ENCODE assay signal across 9 cellular contexts in the genomic region with DNA sequence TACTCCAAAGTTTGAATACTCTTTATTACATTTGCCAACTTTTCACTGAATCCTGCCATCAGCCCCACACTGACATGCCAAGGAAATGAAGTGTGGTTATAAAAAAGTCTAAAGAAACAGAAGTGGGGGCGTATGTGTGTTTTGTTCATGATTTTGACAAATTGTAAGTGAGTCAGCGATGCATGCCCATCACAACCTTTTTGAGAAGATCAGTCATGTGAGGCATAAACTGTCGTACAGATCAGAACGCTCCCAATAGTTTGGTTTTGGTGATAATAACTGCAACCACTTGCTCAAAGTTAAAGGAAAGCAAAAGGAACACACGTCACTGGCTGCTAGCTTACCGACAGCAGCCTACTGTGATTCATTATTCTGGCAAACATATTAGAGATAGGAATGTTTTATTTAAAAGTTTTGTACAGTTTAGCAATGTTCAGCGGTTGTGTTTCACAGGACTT.
A peak's percentile ranks its signal among the peaks of the same experiment; 100 is the strongest.
DNase-seq lines count a peak whose midpoint lies in the region; ATAC-seq and TF ChIP-seq lines count a peak whose summit lies in the region.
"Had no signal": no experiment of that assay in that cellular context is flagged by ENCODE, and none has a peak within 500 bp of the region (broad histone marks: within the 10 kb centered on the region; RNA-seq: fewer than 3 reads in every experiment).

No MANE protein-coding gene starts in this region.

- H3K27ac ChIP-seq in tibial artery (peak overlapping the region; percentile 54 to 73), neural progenitor cell (no peak overlapping the region)

- no peaks in the 10 kb centered on the region for H3F3A ChIP-seq in neural progenitor cell (ENCODE audit: low read depth)

- H3K4me2 ChIP-seq in neural progenitor cell = no peak overlapping the region

- no peaks in the 10 kb centered on the region for H3K9me3 Mint-ChIP-seq in activated naive CD4-positive, alpha-beta T cell treated with anti-CD3 and anti-CD28 coated beads for 36 hours
- H3K9me3 Mint-ChIP-seq in neural progenitor cell = no peaks in the 10 kb centered on the region

- H3K9ac ChIP-seq in neural progenitor cell = no peak overlapping the region

- H3K79me2 ChIP-seq in neural progenitor cell (ENCODE audit: low read depth) = no peaks in the 10 kb centered on the region

- no peaks in the 10 kb centered on the region for H4K20me1 ChIP-seq in neural progenitor cell (ENCODE audit: low read depth)

- peak; percentile 56 for DNase-seq in activated naive CD4-positive, alpha-beta T cell treated with anti-CD3 and anti-CD28 coated beads for 36 hours
- no peak for DNase-seq in activated naive CD4-positive, alpha-beta T cell treated with anti-CD3 and anti-CD28 coated beads, Interleukin-2, amount 50 U/mL, for 16 hours
- DNase-seq in left ventricle myocardium superior (no peak), tibial artery (peak; percentile 34 to 71), neural progenitor cell (ENCODE audit: low spot score) (no peak), cerebellum (ENCODE audit: low spot score) (no peak), NCI-H1930 (lab: John Stamatoyannopoulos, UW) (no peak)
- DNase-seq: CD4-positive, alpha-beta memory T cell had no signal

- H3K27me3 Mint-ChIP-seq in activated naive CD4-positive, alpha-beta T cell treated with anti-CD3 and anti-CD28 coated beads for 36 hours (ENCODE audit: low read depth) = no peaks in the 10 kb centered on the region
- H3K27me3 Mint-ChIP-seq in neural progenitor cell (ENCODE audit: insufficient read depth, low read depth) = no peaks in the 10 kb centered on the region

- H3K27ac Mint-ChIP-seq in activated naive CD4-positive, alpha-beta T cell treated with anti-CD3 and anti-CD28 coated beads for 36 hours = no peak overlapping the region
- H3K27ac Mint-ChIP-seq in neural progenitor cell = no peak overlapping the region
- H3K27ac Mint-ChIP-seq: CD4-positive, alpha-beta memory T cell had no signal

- TF ChIP-seq CTCF in WI38 (IDR thresholded peaks at IDR 0.05; ENCODE audit: low read depth, low read length) (no peak), tibial artery (IDR thresholded peaks at IDR 0.05) (no peak), neural progenitor cell (IDR thresholded peaks at IDR 0.05) (no peak)

- intact Hi-C loops in activated naive CD4-positive, alpha-beta T cell treated with anti-CD3 and anti-CD28 coated beads for 36 hours (cut with micrococcal nuclease) = loop anchor here (1.0 to 2.0 kb wide), 2 partner anchors 78 to 96 kb away; no protein-coding TSS in a partner anchor
- intact Hi-C loops in left ventricle myocardium superior (cut with micrococcal nuclease) (no loop called here), tibial artery (cut with DNase I; ENCODE audit: low total_unique reads) (loop anchor here (10.0 kb wide), 1 partner anchor 100 kb away; the partner anchor contains the start of gene RGS2)

- no peaks in the 10 kb centered on the region for H3K27me3 ChIP-seq in tibial artery
- H3K27me3 ChIP-seq in neural progenitor cell = no peaks in the 10 kb centered on the region

- H3K4me3 ChIP-seq in WI38 (ENCODE audit: low read depth, low read length) (0 out of 2 replicates have a peak overlapping the region, but pooled peaks have one; percentile 16), tibial artery (peak overlapping the region; percentile 11 to 38), neural progenitor cell (no peak overlapping the region)

- no peaks in the 10 kb centered on the region for H3K36me3 Mint-ChIP-seq in activated naive CD4-positive, alpha-beta T cell treated with anti-CD3 and anti-CD28 coated beads for 36 hours (ENCODE audit: low read depth)
- no peaks in the 10 kb centered on the region for H3K36me3 Mint-ChIP-seq in neural progenitor cell
- H3K36me3 Mint-ChIP-seq: CD4-positive, alpha-beta memory T cell had no signal

- no peaks in the 10 kb centered on the region for H3K36me3 ChIP-seq in tibial artery
- no peaks in the 10 kb centered on the region for H3K36me3 ChIP-seq in neural progenitor cell

- CTCF ChIA-PET in activated naive CD4-positive, alpha-beta T cell treated with anti-CD3 and anti-CD28 coated beads for 36 hours (lab: Charles Lee) = no interaction called here

- H2AFZ ChIP-seq in neural progenitor cell (replicated peaks) = no peak overlapping the region

- peaks cover 0 to 31% (median 3%) of the 10 kb centered on the region in 4 donors for H3K4me1 ChIP-seq in tibial artery
- H3K4me1 ChIP-seq in neural progenitor cell = no peaks in the 10 kb centered on the region

- H3K4me3 Mint-ChIP-seq in activated naive CD4-positive, alpha-beta T cell treated with anti-CD3 and anti-CD28 coated beads for 36 hours = no peak overlapping the region
- no peak overlapping the region for H3K4me3 Mint-ChIP-seq in neural progenitor cell
- H3K4me3 Mint-ChIP-seq: CD4-positive, alpha-beta memory T cell had no signal

- ATAC-seq in left ventricle myocardium superior = peak; percentile 83

- H3K9me3 ChIP-seq in tibial artery = no peaks in the 10 kb centered on the region
- H3K9me3 ChIP-seq in neural progenitor cell (ENCODE audit: low read depth) = no peaks in the 10 kb centered on the region

- H3K4me1 Mint-ChIP-seq in activated naive CD4-positive, alpha-beta T cell treated with anti-CD3 and anti-CD28 coated beads for 36 hours (ENCODE audit: low read depth) = peaks cover 2% of the 10 kb centered on the region
- peaks cover 3% of the 10 kb centered on the region for H3K4me1 Mint-ChIP-seq in neural progenitor cell

Comparison
In these comparisons a context has a peak if more than half of its experiments do, and no peak if none do; other contexts are left out.
1. DNase-seq: peak in activated naive CD4-positive, alpha-beta T cell treated with anti-CD3 and anti-CD28 coated beads for 36 hours (single experiment) and tibial artery (2 of 2); none in activated naive CD4-positive, alpha-beta T cell treated with anti-CD3 and anti-CD28 coated beads, Interleukin-2, amount 50 U/mL, for 16 hours (single experiment), left ventricle myocardium superior (single experiment), neural progenitor cell (single experiment), cerebellum (single experiment) and NCI-H1930 (0 of 2).